In genomic region chr9:134551657-134552348, GRCh38 we compare ENCODE assay signal across 8 cellular contexts.
A peak's percentile ranks its signal among the peaks of the same experiment; 100 is the strongest.
DNase-seq lines count a peak whose midpoint lies in the region; TF ChIP-seq lines count a peak whose summit lies in the region.

No MANE protein-coding gene starts in this region.

- no peak overlapping the region for H3K4ac ChIP-seq in H9 (ENCODE audit: low read depth, low read length)

- H3K36me3 ChIP-seq in SK-N-SH (replicated peaks in 1 of 2; ENCODE audit: control insufficient read depth in 1 of 2, insufficient read depth in 2 of 2, low read length in 1 of 2): no peaks in the 10 kb centered on the region
- H3K36me3 ChIP-seq in CD4-positive, alpha-beta memory T cell (ENCODE audit: insufficient read depth, low read length): no peaks in the 10 kb centered on the region

- H3K23ac ChIP-seq in H9 (ENCODE audit: insufficient read length, low read depth, low read length): no peak overlapping the region

- no peak overlapping the region for H2BK20ac ChIP-seq in H9 (ENCODE audit: low read depth, low read length, poor library complexity, severe bottlenecking)

- no peak for TF ChIP-seq RAD21 in SK-N-SH (IDR thresholded peaks at IDR 0.05; ENCODE audit: low read length)

- H3K9me3 Mint-ChIP-seq in activated T-cell treated with anti-CD3 and anti-CD28 coated beads, Interleukin-2, amount 50 U/mL, for 24 hours: no peaks in the 10 kb centered on the region
- H3K9me3 Mint-ChIP-seq in H9: peaks cover 0 to 4% of the 10 kb centered on the region in 2 experiments; a peak in 2 of 5 replicates
- peaks cover 0 to 6% (median under 1%) of the 10 kb centered on the region in 8 donors for H3K9me3 Mint-ChIP-seq in CD4-positive, alpha-beta memory T cell

- H4K20me1 ChIP-seq in SK-N-SH (ENCODE audit: insufficient read depth): no peaks in the 10 kb centered on the region
- H4K20me1 ChIP-seq in H9 (ENCODE audit: control insufficient read depth, insufficient read depth, insufficient read length): no peaks in the 10 kb centered on the region

- H4K8ac ChIP-seq in H9 (replicated peaks; ENCODE audit: insufficient read length, low read depth, low read length): no peak overlapping the region

- intact Hi-C loops in cardiac septum (cut with DNase I): no loop called here
- intact Hi-C loops in CD4-positive, alpha-beta memory T cell (cut with micrococcal nuclease): no loop called here

- H3K79me2 ChIP-seq in SK-N-SH (ENCODE audit: insufficient read depth) (no peaks in the 10 kb centered on the region), H9 (ENCODE audit: insufficient read depth, low read length) (no peaks in the 10 kb centered on the region)

- H3F3A ChIP-seq in SK-N-SH (replicated peaks; ENCODE audit: insufficient read depth): peaks cover 11% of the 10 kb centered on the region

- H3K79me1 ChIP-seq in H9 (ENCODE audit: insufficient read depth, low read depth, low read length, poor library complexity, severe bottlenecking): no peaks in the 10 kb centered on the region

- H3K56ac ChIP-seq in H9 (ENCODE audit: insufficient read length, low read depth, low read length): no peak overlapping the region

- peaks cover 36 to 39% of the 10 kb centered on the region in 2 experiments; a peak in 3 of 4 replicates for H3K4me1 ChIP-seq in SK-N-SH (ENCODE audit: control insufficient read depth in 1 of 2, insufficient read depth in 2 of 2, low read depth in 1 of 2, low read length in 1 of 2)
- no peaks in the 10 kb centered on the region for H3K4me1 ChIP-seq in H9 (ENCODE audit: insufficient read depth, low read length)
- H3K4me1 ChIP-seq in CD4-positive, alpha-beta memory T cell (ENCODE audit: insufficient read depth, low read length): no peaks in the 10 kb centered on the region

- peak overlapping the region; percentile 78 to 96 for H3K27ac ChIP-seq in SK-N-SH (ENCODE audit: low read depth in 2 of 2, low read length in 1 of 2)
- H3K27ac ChIP-seq in H9 (ENCODE audit: insufficient read length, low read depth, low read length): no peak overlapping the region
- H3K27ac ChIP-seq in CD4-positive, alpha-beta memory T cell (ENCODE audit: low read depth, low read length): no peak overlapping the region

- H3K4me3 ChIP-seq in SK-N-SH (ENCODE audit: low read depth in 2 of 2, low read length in 1 of 2) (no peak overlapping the region), skeletal muscle cell (ENCODE audit: low read depth, low read length) (no peak overlapping the region)
- H3K4me3 ChIP-seq in CD4-positive, alpha-beta memory T cell (ENCODE audit: low read length in 2 of 2): no peak overlapping the region

- H3K4me2 ChIP-seq in SK-N-SH (peak overlapping the region; percentile 73), H9 (ENCODE audit: insufficient read depth, insufficient read length, low read length) (no peak overlapping the region)

- 31% methylated on average over 21 of the region's 24 CpGs for WGBS in SK-N-SH (ENCODE audit: low lambda C conversion rate)
- WGBS in H9 (ENCODE audit: extremely low coverage, insufficient read length, low lambda C conversion rate): no CpG with 5 or more reads among the region's 24 CpGs

- no peaks in the 10 kb centered on the region for H3K36me3 Mint-ChIP-seq in activated T-cell treated with anti-CD3 and anti-CD28 coated beads, Interleukin-2, amount 50 U/mL, for 24 hours (ENCODE audit: low read depth)
- no peaks in the 10 kb centered on the region for H3K36me3 Mint-ChIP-seq in H9 (ENCODE audit: insufficient read depth in 1 of 3, low read depth in 3 of 3)
- no peaks in the 10 kb centered on the region for H3K36me3 Mint-ChIP-seq in CD4-positive, alpha-beta memory T cell

- TF ChIP-seq CTCF in SK-N-SH (IDR thresholded peaks at IDR 0.05) (peak; percentile 30), H9 (conservative IDR thresholded peaks at IDR 0.05) (no peak)

- no peak overlapping the region for H3K4me3 Mint-ChIP-seq in activated T-cell treated with anti-CD3 and anti-CD28 coated beads, Interleukin-2, amount 50 U/mL, for 24 hours
- no peak overlapping the region for H3K4me3 Mint-ChIP-seq in H9
- H3K4me3 Mint-ChIP-seq in CD4-positive, alpha-beta memory T cell: no peak overlapping the region

- H3K9ac ChIP-seq in SK-N-SH (peak overlapping the region; percentile 69), H9 (ENCODE audit: extremely low read depth, insufficient read length, low read length) (no peak overlapping the region)

- H2BK5ac ChIP-seq in H9 (ENCODE audit: insufficient read length, low read length): no peak overlapping the region

- no peak overlapping the region for H2AK5ac ChIP-seq in H9 (ENCODE audit: insufficient read length, low read length)

- no peak overlapping the region for H4K5ac ChIP-seq in H9 (ENCODE audit: insufficient read length, low read depth, low read length)

- H3T11ph ChIP-seq in H9 (ENCODE audit: low read length): no peak overlapping the region

- no peak overlapping the region for H3K27ac Mint-ChIP-seq in activated T-cell treated with anti-CD3 and anti-CD28 coated beads, Interleukin-2, amount 50 U/mL, for 24 hours
- no peak overlapping the region for H3K27ac Mint-ChIP-seq in H9
- H3K27ac Mint-ChIP-seq in CD4-positive, alpha-beta memory T cell: no peak overlapping the region

- no peak overlapping the region for H3K18ac ChIP-seq in H9 (ENCODE audit: insufficient read length, low read depth, low read length)

- DNase-seq in GM04503 (ENCODE audit: low read depth) (peak; percentile 72), SK-N-SH (no peak), cardiac septum (ENCODE audit: low spot score) (peak; percentile 76), skeletal muscle cell (ENCODE audit: low read depth) (peak; percentile 83), H9 (no peak)
- DNase-seq in effector CD4-positive, alpha-beta T cell: no peak
- DNase-seq in activated T-cell treated with anti-CD3 and anti-CD28 coated beads, Interleukin-2, amount 50 U/mL, for 24 hours: no peak
- DNase-seq in CD4-positive, alpha-beta memory T cell: no peak

- H4K91ac ChIP-seq in H9 (ENCODE audit: insufficient read length, low read depth, low read length): no peak overlapping the region

- H3K4me1 Mint-ChIP-seq in activated T-cell treated with anti-CD3 and anti-CD28 coated beads, Interleukin-2, amount 50 U/mL, for 24 hours (ENCODE audit: low read depth): no peaks in the 10 kb centered on the region
- H3K4me1 Mint-ChIP-seq in H9: peaks cover 3 to 12% of the 10 kb centered on the region in 2 experiments; a peak in 2 of 4 replicates
- H3K4me1 Mint-ChIP-seq in CD4-positive, alpha-beta memory T cell: no peaks in the 10 kb centered on the region

- no peak overlapping the region for H2BK12ac ChIP-seq in H9 (ENCODE audit: insufficient read length, low read depth, low read length)

- TF ChIP-seq EP300 in SK-N-SH (IDR thresholded peaks at IDR 0.05; ENCODE audit: borderline replicate concordance in 1 of 2, low read depth in 1 of 2, low read length in 1 of 2): peak in 1 of 2 experiments; percentile 97; a peak in 2 of 4 replicates

- H2AFZ ChIP-seq in SK-N-SH (ENCODE audit: low read depth) (no peak overlapping the region), H9 (ENCODE audit: low read length) (no peak overlapping the region)

- H3K27me3 Mint-ChIP-seq in activated T-cell treated with anti-CD3 and anti-CD28 coated beads, Interleukin-2, amount 50 U/mL, for 24 hours: peaks cover 27% of the 10 kb centered on the region
- peaks cover 4% of the 10 kb centered on the region for H3K27me3 Mint-ChIP-seq in H9 (ENCODE audit: low read depth)
- peaks cover 11 to 14% of the 10 kb centered on the region in 2 donors for H3K27me3 Mint-ChIP-seq in CD4-positive, alpha-beta memory T cell

- H2BK120ac ChIP-seq in H9 (ENCODE audit: low read depth, low read length, poor library complexity, severe bottlenecking): no peak overlapping the region

- no peak overlapping the region for H3K14ac ChIP-seq in H9 (ENCODE audit: insufficient read depth, low read length)

- POLR2A ChIA-PET in SK-N-SH (lab: Yijun Ruan, JAX): interaction anchor here (0.5 kb wide), 1 partner anchor 15 kb away, joined by 3 read pairs; no protein-coding TSS in a partner anchor
- POLR2A ChIA-PET in CD4-positive, alpha-beta memory T cell (lab: Charles Lee; ENCODE audit: partially characterized antibody): no interaction called here

- CTCF ChIA-PET in SK-N-SH (lab: Yijun Ruan, JAX): interaction anchor here (1.1 kb wide), 1 partner anchor 861 kb away, joined by 3 read pairs; no protein-coding TSS in a partner anchor
- CTCF ChIA-PET in CD4-positive, alpha-beta memory T cell (lab: Charles Lee; ENCODE audit: partially characterized antibody): no interaction called here

- H3K27me3 ChIP-seq in SK-N-SH (ENCODE audit: insufficient read depth) (no peaks in the 10 kb centered on the region), H9 (ENCODE audit: insufficient read depth, low read length) (no peaks in the 10 kb centered on the region)
- no peaks in the 10 kb centered on the region for H3K27me3 ChIP-seq in CD4-positive, alpha-beta memory T cell (ENCODE audit: insufficient read depth, low read length)

- H3K23me2 ChIP-seq in H9 (ENCODE audit: insufficient read length, low read depth, low read length, poor library complexity, severe bottlenecking): no peaks in the 10 kb centered on the region

- no peaks in the 10 kb centered on the region for H3K9me2 ChIP-seq in SK-N-SH

- no peak overlapping the region for H2BK15ac ChIP-seq in H9 (ENCODE audit: low read depth, low read length)

- no peaks in the 10 kb centered on the region for H3K9me3 ChIP-seq in SK-N-SH
- H3K9me3 ChIP-seq in H9 (ENCODE audit: control insufficient read depth, low read depth, low read length): no peaks in the 10 kb centered on the region
- no peaks in the 10 kb centered on the region for H3K9me3 ChIP-seq in CD4-positive, alpha-beta memory T cell (ENCODE audit: control insufficient read depth in 1 of 2, low read length in 2 of 2)

TF ChIP-seq in SK-N-SH, 30 proteins besides CTCF, POLR2A, EP300 and RAD21 (continues in another document):
- no peak for TF ChIP-seq MXI1 (IDR thresholded peaks at IDR 0.05; ENCODE audit: low read depth, low read length)

Comparison
In these comparisons a context has a peak if more than half of its experiments do, and no peak if none do; other contexts are left out.
1. DNase-seq: peak in GM04503 (single experiment), cardiac septum (single experiment) and skeletal muscle cell (single experiment); none in SK-N-SH (single experiment), effector CD4-positive, alpha-beta T cell (single experiment), activated T-cell treated with anti-CD3 and anti-CD28 coated beads, Interleukin-2, amount 50 U/mL, for 24 hours (single experiment), H9 (single experiment) and CD4-positive, alpha-beta memory T cell (0 of 5).
2. H3K27ac ChIP-seq: peak in SK-N-SH (2 of 2); none in H9 (single experiment) and CD4-positive, alpha-beta memory T cell (single experiment).